21 cellular contexts compared by ENCODE assay signal in the genomic region with DNA sequence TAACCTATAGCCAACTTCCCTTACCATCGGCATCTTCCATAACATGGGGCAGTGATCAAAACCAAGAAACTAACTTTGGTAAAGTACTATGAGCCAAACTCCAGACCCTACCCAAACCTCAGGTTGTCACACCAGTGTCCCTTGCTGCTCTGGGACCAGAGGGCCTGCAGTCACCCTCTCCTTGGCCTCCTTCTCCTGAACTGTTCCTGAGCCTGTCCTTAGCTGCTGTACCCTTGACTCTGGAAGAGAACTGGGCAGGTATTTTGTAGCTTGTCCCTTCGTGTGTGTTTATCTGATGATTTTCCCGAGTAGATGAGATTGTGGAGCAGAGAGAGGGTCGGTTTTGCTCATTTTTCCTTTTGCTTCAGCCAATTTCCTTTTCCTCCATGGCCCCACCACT.
"Had no signal": no experiment of that assay in that cellular context is flagged by ENCODE, and none has a peak within 500 bp of the region (broad histone marks: within the 10 kb centered on the region; RNA-seq: fewer than 3 reads in every experiment).

No MANE protein-coding gene starts in this region.

- ATAC-seq: activated CD8-positive, alpha-beta T cell treated with anti-CD3 and anti-CD28 coated beads, Interleukin-2, amount 10 ng/mL, durations not matched to agents 7 days and 5 days; activated naive CD8-positive, alpha-beta T cell treated with anti-CD3 and anti-CD28 coated beads, Interleukin-2, amount 50 U/mL, for 24 hours; activated T-cell treated with anti-CD3 and anti-CD28 coated beads, Interleukin-2, amount 50 U/mL, for 72 hours had no signal

- H3K9me3 Mint-ChIP-seq: activated B cell treated with CpG ODN at 0.5 μM for 24 hours; activated naive CD8-positive, alpha-beta T cell treated with anti-CD3 and anti-CD28 coated beads, Interleukin-2, amount 50 U/mL, for 24 hours; brain had no signal

- DNase-seq: activated B cell treated with CpG ODN at 0.5 μM for 24 hours; activated CD4-positive, alpha-beta T cell treated with anti-CD3 and anti-CD28 coated beads for 1 hour; activated CD4-positive, alpha-beta T cell treated with anti-CD3 and anti-CD28 coated beads, Interleukin-2, amount 50 U/mL, for 4 hours; activated CD8-positive, alpha-beta T cell treated with anti-CD3 and anti-CD28 coated beads, Interleukin-2, amount 10 ng/mL, durations not matched to agents 7 days and 5 days; activated naive CD4-positive, alpha-beta T cell treated with anti-CD3 and anti-CD28 coated beads, Interleukin-2, amount 50 U/mL, for 16 hours; activated naive CD8-positive, alpha-beta T cell treated with anti-CD3 and anti-CD28 coated beads, Interleukin-2, amount 50 U/mL, for 24 hours; activated T-cell treated with anti-CD3 and anti-CD28 coated beads, Interleukin-2, amount 50 U/mL, for 72 hours; amniotic stem cell; MM.1S; NCI-H1105; NCI-H1436; NCI-H187 treated with DMSO at 0.1 percent for 48 hours; NCI-H2081 treated with DMSO at 0.1 percent for 48 hours; NCI-H446; NCI-H524; Peyer's patch; Right ventricle myocardium superior; SJCRH30; T-helper 2 cell; T1000 had no signal

- H3K36me3 Mint-ChIP-seq: brain had no signal

- H3K27ac Mint-ChIP-seq: activated B cell treated with CpG ODN at 0.5 μM for 24 hours; activated CD8-positive, alpha-beta T cell treated with anti-CD3 and anti-CD28 coated beads, Interleukin-2, amount 10 ng/mL, durations not matched to agents 7 days and 5 days; activated naive CD8-positive, alpha-beta T cell treated with anti-CD3 and anti-CD28 coated beads, Interleukin-2, amount 50 U/mL, for 24 hours; activated T-cell treated with anti-CD3 and anti-CD28 coated beads, Interleukin-2, amount 50 U/mL, for 72 hours; brain had no signal

- H3K4me3 Mint-ChIP-seq: activated B cell treated with CpG ODN at 0.5 μM for 24 hours; activated CD8-positive, alpha-beta T cell treated with anti-CD3 and anti-CD28 coated beads, Interleukin-2, amount 10 ng/mL, durations not matched to agents 7 days and 5 days; activated naive CD8-positive, alpha-beta T cell treated with anti-CD3 and anti-CD28 coated beads, Interleukin-2, amount 50 U/mL, for 24 hours; activated T-cell treated with anti-CD3 and anti-CD28 coated beads, Interleukin-2, amount 50 U/mL, for 72 hours; brain had no signal
